In genomic region chr6:42138190-42138589, GRCh38 we compare ENCODE assay signal across 26 cellular contexts. TPM values are rescaled to one million over a fixed set of nuclear protein-coding genes. Genes with fewer than 3 reads are reported as not detected.
DNase-seq lines count a peak whose midpoint lies in the region; ATAC-seq and TF ChIP-seq lines count a peak whose summit lies in the region.
"Had no signal": no experiment of that assay in that cellular context is flagged by ENCODE, and none has a peak within 500 bp of the region (broad histone marks: within the 10 kb centered on the region; RNA-seq: fewer than 3 reads in every experiment).

No MANE protein-coding gene starts in this region.

- no peak overlapping the region for H2BK15ac ChIP-seq in neuronal stem cell (ENCODE audit: low read length)

- POLR2A ChIA-PET in PC-3 (lab: Charles Lee; ENCODE audit: unreplicated experiment), result interaction anchor here (0.6 kb wide), 1 partner anchor 141 kb away, joined by 4 read pairs; no protein-coding TSS in a partner anchor

- H3K36me3 Mint-ChIP-seq in endodermal cell (ENCODE audit: low read depth), result peaks cover 13% of the 10 kb centered on the region
- H3K36me3 Mint-ChIP-seq: naive thymus-derived CD4-positive, alpha-beta T cell had no signal

- ATAC-seq in PC-3 (no peak), GM18520 (IDR thresholded peaks at IDR 0.05; ENCODE audit: unreplicated experiment) (no peak)
- ATAC-seq: naive thymus-derived CD4-positive, alpha-beta T cell; sciatic nerve had no signal

- H3K27me3 ChIP-seq in PC-3 (ENCODE audit: low read length) (no peaks in the 10 kb centered on the region), endodermal cell (ENCODE audit: control insufficient read depth, insufficient read depth, low read length, poor library complexity, severe bottlenecking) (no peaks in the 10 kb centered on the region), neuronal stem cell (ENCODE audit: control insufficient read depth in 3 of 3, insufficient read depth in 3 of 3, low read depth in 1 of 3, low read length in 3 of 3) (peaks cover 7 to 38% (median 30%) of the 10 kb centered on the region in 3 experiments)
- H3K27me3 ChIP-seq: brain microvascular endothelial cell had no signal

- no peak overlapping the region for H4K91ac ChIP-seq in neuronal stem cell (ENCODE audit: low read depth, low read length, poor library complexity)

- H3K9ac ChIP-seq in PC-3 (ENCODE audit: low read length) (no peak overlapping the region), endodermal cell (ENCODE audit: extremely low read depth, low read length, poor library complexity, severe bottlenecking) (no peak overlapping the region), neuronal stem cell (ENCODE audit: low read depth, low read length, poor library complexity) (no peak overlapping the region)
- H3K9ac ChIP-seq: BLaER1 treated with 17β-estradiol and CSF1 and Interleukin-3, amounts not matched to agents 10 nM and 100 nM; parathyroid adenoma; SK-N-SH had no signal

- H2BK120ac ChIP-seq in neuronal stem cell (ENCODE audit: low read depth, low read length), result no peak overlapping the region

- no peaks in the 10 kb centered on the region for H3K79me1 ChIP-seq in neuronal stem cell (ENCODE audit: low read depth, low read length)

- H3F3A ChIP-seq in PC-3 (ENCODE audit: low read length, unreplicated experiment), result peaks cover 6% of the 10 kb centered on the region

- peaks cover 69% of the 10 kb centered on the region for H3K79me2 ChIP-seq in PC-3 (ENCODE audit: low read length)
- H3K79me2 ChIP-seq: parathyroid adenoma had no signal

- no peak overlapping the region for H3K4me3 Mint-ChIP-seq in endodermal cell
- H3K4me3 Mint-ChIP-seq: naive thymus-derived CD4-positive, alpha-beta T cell had no signal

- intact Hi-C loops in PC-3 (cut with micrococcal nuclease), result loop anchor here (2.0 to 5.0 kb wide), 2 partner anchors 41 to 77 kb away; no protein-coding TSS in a partner anchor

- H4K8ac ChIP-seq in neuronal stem cell (ENCODE audit: low read depth, low read length), result no peak overlapping the region

- no peak overlapping the region for H3K4ac ChIP-seq in neuronal stem cell (ENCODE audit: low read length)

- peaks cover 14% of the 10 kb centered on the region; the same call in 1 of the 2 replicates for H4K20me1 ChIP-seq in PC-3 (ENCODE audit: low read length)

- H3K27me3 Mint-ChIP-seq in endodermal cell (ENCODE audit: insufficient read depth), result peaks cover 1% of the 10 kb centered on the region

- CTCF ChIA-PET in PC-3 (lab: Charles Lee), result interaction anchor here (0.6 kb wide), 3 partner anchors 12 to 44 kb away, joined by 3 to 5 read pairs (median 3); no protein-coding TSS in a partner anchor

- H3K9me3 ChIP-seq in PC-3 (ENCODE audit: low read length), result no peaks in the 10 kb centered on the region
- no peaks in the 10 kb centered on the region for H3K9me3 ChIP-seq in endodermal cell (ENCODE audit: control insufficient read depth, low read length)
- no peaks in the 10 kb centered on the region for H3K9me3 ChIP-seq in neuronal stem cell (replicated peaks in 1 of 2; ENCODE audit: control insufficient read depth in 2 of 2, insufficient read depth in 1 of 2, low read depth in 1 of 2, low read length in 2 of 2)
- H3K9me3 ChIP-seq: BLaER1 treated with 17β-estradiol and CSF1 and Interleukin-3, amounts not matched to agents 10 nM and 100 nM; SK-N-SH had no signal

- no peak for DNase-seq in PC-3
- DNase-seq in endodermal cell, result no peak
- DNase-seq in neuronal stem cell (ENCODE audit: low spot score), result no peak
- DNase-seq in DMS114 treated with DMSO at 0.1 percent for 48 hours (lab: John Stamatoyannopoulos, UW; ENCODE audit: unreplicated experiment), result no peak
- no peak for DNase-seq in effector CD4-positive, alpha-beta T cell
- DNase-seq in OCI-M1 (lab: John Stamatoyannopoulos, UW), result no peak
- DNase-seq: activated CD4-positive, alpha-beta T cell treated with anti-CD3 and anti-CD28 coated beads, Interleukin-2, amount 50 U/mL, for 48 hours; activated CD8-positive, alpha-beta memory T cell treated with anti-CD3 and anti-CD28 coated beads, Interleukin-2, amount 50 U/mL, for 48 hours; activated gamma-delta T cell; brain microvascular endothelial cell; EL; Karpas-422; kidney glomerular epithelial cell; naive thymus-derived CD4-positive, alpha-beta T cell; NCI-H1048; NCI-H226; NCI-H774; SK-N-SH had no signal

- H2BK12ac ChIP-seq in neuronal stem cell (ENCODE audit: low read length), result no peak overlapping the region

- H3K18ac ChIP-seq in neuronal stem cell (ENCODE audit: low read length), result peak overlapping the region; percentile 76

- H2AK5ac ChIP-seq in neuronal stem cell (ENCODE audit: low read depth, low read length), result peak overlapping the region; percentile 51

- H3K9me2 ChIP-seq in PC-3 (replicated peaks; ENCODE audit: low read length), result no peaks in the 10 kb centered on the region
- H3K9me2 ChIP-seq: SK-N-SH had no signal

- WGBS in endodermal cell (ENCODE audit: insufficient coverage in 1 of 2, insufficient read length in 1 of 2), 2 experiments, result 91 to 93% methylated on average over 6 of the region's 6 CpGs
- no CpG with 5 or more reads among the region's 6 CpGs for WGBS in neuronal stem cell (ENCODE audit: extremely low coverage in 2 of 2, insufficient read length in 2 of 2, insufficient replicate concordance in 1 of 2), 2 donors

- H3K4me1 Mint-ChIP-seq in endodermal cell, result peaks cover 52% of the 10 kb centered on the region

- no peak overlapping the region for H3K14ac ChIP-seq in neuronal stem cell (ENCODE audit: low read length)

- no peaks in the 10 kb centered on the region for H3K9me3 Mint-ChIP-seq in endodermal cell
- H3K9me3 Mint-ChIP-seq: naive thymus-derived CD4-positive, alpha-beta T cell had no signal

- H3K4me1 ChIP-seq in PC-3 (ENCODE audit: insufficient read depth, low read length), result peaks cover 60% of the 10 kb centered on the region
- H3K4me1 ChIP-seq in endodermal cell (ENCODE audit: control insufficient read depth, insufficient read depth, low read length), result peaks cover 27% of the 10 kb centered on the region
- H3K4me1 ChIP-seq in neuronal stem cell (ENCODE audit: control insufficient read depth in 2 of 2, insufficient read depth in 1 of 2, low read depth in 1 of 2, low read length in 2 of 2), result peaks cover 31 to 37% of the 10 kb centered on the region in 2 donors

- peak overlapping the region; percentile 99 for H3K4me2 ChIP-seq in PC-3 (ENCODE audit: low read length)
- peak overlapping the region; percentile 12 for H3K4me2 ChIP-seq in neuronal stem cell (ENCODE audit: insufficient read depth, low read length, poor library complexity, severe bottlenecking)
- H3K4me2 ChIP-seq: BLaER1 treated with 17β-estradiol and CSF1 and Interleukin-3, amounts not matched to agents 10 nM and 100 nM; SK-N-SH had no signal

- no TSS peak for BruUV-seq in PC-3 (replicated peaks; lab: Mats Ljungman, UMichigan)

- TF ChIP-seq CTCF in C4-2B (conservative IDR thresholded peaks at IDR 0.05) (no peak), PC-3 (conservative IDR thresholded peaks at IDR 0.05; ENCODE audit: low read depth, low read length) (no peak), endodermal cell (conservative IDR thresholded peaks at IDR 0.05) (no peak)

- peak overlapping the region; percentile 91 for H3K27ac Mint-ChIP-seq in endodermal cell
- H3K27ac Mint-ChIP-seq: naive thymus-derived CD4-positive, alpha-beta T cell had no signal

- no peak overlapping the region for H2BK5ac ChIP-seq in neuronal stem cell (ENCODE audit: low read length)

- 0 out of 2 replicates have a peak, but pooled peaks cover 2% of the 10 kb centered on the region for H3K36me3 ChIP-seq in PC-3 (ENCODE audit: low read depth, low read length)
- no peaks in the 10 kb centered on the region for H3K36me3 ChIP-seq in endodermal cell (ENCODE audit: control insufficient read depth, insufficient read depth, low read length)
- no peaks in the 10 kb centered on the region for H3K36me3 ChIP-seq in neuronal stem cell (replicated peaks in 1 of 2; ENCODE audit: control insufficient read depth in 2 of 2, insufficient read depth in 2 of 2, low read length in 2 of 2)
- H3K36me3 ChIP-seq: BLaER1 treated with 17β-estradiol and CSF1 and Interleukin-3, amounts not matched to agents 10 nM and 100 nM; brain microvascular endothelial cell had no signal

- H3K4me3 ChIP-seq in PC-3 (ENCODE audit: low read length) (peak overlapping the region; percentile 89; the same call in 1 of the 2 replicates), endodermal cell (ENCODE audit: low read length) (no peak overlapping the region), neuronal stem cell (ENCODE audit: low read length in 2 of 2) (no peak overlapping the region)
- H3K4me3 ChIP-seq: BLaER1 treated with 17β-estradiol and CSF1 and Interleukin-3, amounts not matched to agents 10 nM and 100 nM had no signal

- H2AFZ ChIP-seq in PC-3 (ENCODE audit: low read length) (no peak overlapping the region), neuronal stem cell (ENCODE audit: low read length) (no peak overlapping the region)
- H2AFZ ChIP-seq: parathyroid adenoma had no signal

- H3K23ac ChIP-seq in neuronal stem cell (ENCODE audit: low read depth, low read length, poor library complexity), result no peak overlapping the region

- H3K27ac ChIP-seq in C4-2B (peak overlapping the region; percentile 93), PC-3 (ENCODE audit: low read length) (peak overlapping the region; percentile 75), endodermal cell (ENCODE audit: low read depth, low read length) (no peak overlapping the region), neuronal stem cell (replicated peaks; ENCODE audit: low read length) (peak overlapping the region; percentile 43)
- H3K27ac ChIP-seq: BLaER1 treated with 17β-estradiol and CSF1 and Interleukin-3, amounts not matched to agents 10 nM and 100 nM; brain microvascular endothelial cell; parathyroid adenoma had no signal

RNA-seq across cellular contexts. Expression of gene C6orf132, which starts 4.2 kb away (rescaled TPM):
- total RNA-seq in PC-3 (2014; rRNA removed), result 66.0 and 86.3 TPM in 2 replicates
- total RNA-seq in endodermal cell, result 10 to 100 TPM; 23.4 to 24.4 TPM
- 3.0 TPM for polyA plus RNA-seq in endodermal cell (2013, experiment 1 of 2)
- polyA plus RNA-seq in endodermal cell (2013, experiment 2 of 2), result 2.0 TPM
- 0.39 TPM for polyA plus RNA-seq in neuronal stem cell (2013, experiment 1 of 2)
- 0.39 TPM for polyA plus RNA-seq in neuronal stem cell (2013, experiment 2 of 2)
- polyA plus RNA-seq: naive thymus-derived CD4-positive, alpha-beta T cell; SK-N-SH had no signal

RNA-seq across cellular contexts. Expression of gene GUCA1A, which starts 35.0 kb away (rescaled TPM):
- not detected in 2 replicates for total RNA-seq in PC-3 (2014; rRNA removed)
- 1 to 10 TPM; 3.9 to 4.4 TPM for total RNA-seq in endodermal cell
- 2.7 TPM for polyA plus RNA-seq in endodermal cell (2013, experiment 1 of 2)
- polyA plus RNA-seq in endodermal cell (2013, experiment 2 of 2), result 2.6 TPM
- polyA plus RNA-seq in neuronal stem cell (2013, experiment 1 of 2), result 2.2 TPM
- 2.8 TPM for polyA plus RNA-seq in neuronal stem cell (2013, experiment 2 of 2)
- total RNA-seq: lung microvascular endothelial cell; naive thymus-derived CD4-positive, alpha-beta T cell; sciatic nerve; T-helper 2 cell treated with Interferon-gamma antibody and Interleukin-4, amounts not matched to agents 100 ng/mL and 5 ng/mL, for 36 hours; ureter had no signal
- polyA plus RNA-seq: naive thymus-derived CD4-positive, alpha-beta T cell had no signal

RNA-seq across cellular contexts. Expression of gene GUCA1B, which starts 56.6 kb away (rescaled TPM):
- total RNA-seq in PC-3 (2014; rRNA removed) (1.2 and 2.8 TPM in 2 replicates), endodermal cell (1 to 10 TPM in 1 of 2 donors, under 1 TPM in 1; 0.33 to 3.1 TPM)
- 0.96 TPM for polyA plus RNA-seq in endodermal cell (2013, experiment 1 of 2)
- polyA plus RNA-seq in endodermal cell (2013, experiment 2 of 2), result 0.83 TPM
- 1.2 TPM for polyA plus RNA-seq in neuronal stem cell (2013, experiment 1 of 2)
- polyA plus RNA-seq in neuronal stem cell (2013, experiment 2 of 2), result 1.3 TPM
